ENCODE assay signal across 8 cellular contexts in genomic region chr1:203287109-203287893, GRCh38. TPM values are rescaled to one million over a fixed set of nuclear protein-coding genes. Genes with fewer than 3 reads are reported as not detected.
DNase-seq lines count a peak whose midpoint lies in the region; ATAC-seq, FAIRE-seq and TF ChIP-seq lines count a peak whose summit lies in the region.

No MANE protein-coding gene starts in this region.

- H3K27ac ChIP-seq in esophagus muscularis mucosa (replicated peaks in 1 of 4): peak overlapping the region; percentile 88 to 97 (median 91)
- H3K27ac ChIP-seq in trophoblast cell (ENCODE audit: low read depth, low read length): no peak overlapping the region
- H3K27ac ChIP-seq in vagina: peak overlapping the region; percentile 89

- H3K23ac ChIP-seq in trophoblast cell (ENCODE audit: low read length): no peak overlapping the region

- H2BK120ac ChIP-seq in trophoblast cell (ENCODE audit: insufficient read depth, low read length, poor library complexity): no peak overlapping the region

- H2BK5ac ChIP-seq in trophoblast cell (ENCODE audit: low read depth, low read length, poor library complexity): no peak overlapping the region

- H3K79me1 ChIP-seq in trophoblast cell (ENCODE audit: low read length): no peaks in the 10 kb centered on the region

- H2BK12ac ChIP-seq in trophoblast cell (ENCODE audit: low read length): peak overlapping the region; percentile 2

- peak; percentile 94 for FAIRE-seq in GM18507 (lab: Jason Lieb, UNC)

- WGBS in esophagus muscularis mucosa: 62% methylated on average over 8 of the region's 9 CpGs
- no CpG with 5 or more reads among the region's 9 CpGs for WGBS in trophoblast cell (ENCODE audit: extremely low coverage, insufficient coverage, insufficient read length)

- TF ChIP-seq EP300 in esophagus muscularis mucosa (IDR thresholded peaks at IDR 0.05): no peak

- TF ChIP-seq CTCF in esophagus muscularis mucosa (IDR thresholded peaks at IDR 0.05) (no peak), vagina (IDR thresholded peaks at IDR 0.05) (peak in 1 of 3 experiments; percentile 7)

- peak; percentile 57 for ATAC-seq in HG02588 (IDR thresholded peaks at IDR 0.05; ENCODE audit: unreplicated experiment)

- TF ChIP-seq POLR2A in esophagus muscularis mucosa (IDR thresholded peaks at IDR 0.05; ENCODE audit: low read depth): peak; percentile 20
- TF ChIP-seq POLR2A in vagina (IDR thresholded peaks at IDR 0.05): no peak

- no peak overlapping the region for H3K18ac ChIP-seq in trophoblast cell (ENCODE audit: low read length)

- H4K91ac ChIP-seq in trophoblast cell (ENCODE audit: low read depth, low read length): no peak overlapping the region

- H3K9me3 ChIP-seq in esophagus muscularis mucosa (no peaks in the 10 kb centered on the region), trophoblast cell (ENCODE audit: insufficient read depth, low read depth, low read length) (no peaks in the 10 kb centered on the region), vagina (no peaks in the 10 kb centered on the region)

- H3K4me3 ChIP-seq in esophagus muscularis mucosa: no peak overlapping the region
- H3K4me3 ChIP-seq in trophoblast cell (ENCODE audit: low read depth, low read length): no peak overlapping the region
- H3K4me3 ChIP-seq in vagina: no peak overlapping the region

- no peak overlapping the region for H2AK5ac ChIP-seq in trophoblast cell (ENCODE audit: low read length)

- H3K79me2 ChIP-seq in trophoblast cell (ENCODE audit: control insufficient read depth, insufficient read depth, low read length, poor library complexity): no peaks in the 10 kb centered on the region

- no peak overlapping the region for H3K9ac ChIP-seq in trophoblast cell (ENCODE audit: low read length)

- DNase-seq in GM18507 (ENCODE audit: extremely low spot score, insufficient read length, low read depth): peak; percentile 83
- DNase-seq in NCI-H146 (lab: John Stamatoyannopoulos, UW): peak; percentile 69
- DNase-seq in activated CD4-positive, alpha-beta T cell treated with anti-CD3 and anti-CD28 coated beads, Interleukin-2, amount 50 U/mL, for 48 hours: peak; percentile 71 to 81
- no peak for DNase-seq in esophagus muscularis mucosa (ENCODE audit: extremely low spot score)
- DNase-seq in trophoblast cell: no peak
- no peak for DNase-seq in vagina (ENCODE audit: extremely low spot score in 2 of 2)
- DNase-seq in AG08396 (ENCODE audit: low spot score): no peak

- intact Hi-C loops in esophagus muscularis mucosa (cut with DNase I): no loop called here
- intact Hi-C loops in vagina (cut with DNase I): no loop called here

- peak overlapping the region; percentile 19 for H2AFZ ChIP-seq in trophoblast cell (ENCODE audit: insufficient read depth, low read length, poor library complexity)

- no peaks in the 10 kb centered on the region for H3K36me3 ChIP-seq in esophagus muscularis mucosa
- H3K36me3 ChIP-seq in trophoblast cell (ENCODE audit: control insufficient read depth in 1 of 2, insufficient read depth in 2 of 2, low read length in 2 of 2): no peaks in the 10 kb centered on the region
- no peaks in the 10 kb centered on the region for H3K36me3 ChIP-seq in vagina

- no peak overlapping the region for H3K14ac ChIP-seq in trophoblast cell (ENCODE audit: low read length)

- H4K8ac ChIP-seq in trophoblast cell (ENCODE audit: low read depth, low read length): no peak overlapping the region

- H3K27me3 ChIP-seq in esophagus muscularis mucosa (no peaks in the 10 kb centered on the region), trophoblast cell (ENCODE audit: insufficient read depth, low read length) (no peaks in the 10 kb centered on the region), vagina (no peaks in the 10 kb centered on the region)

- H4K12ac ChIP-seq in trophoblast cell (ENCODE audit: low read depth, low read length): no peak overlapping the region

- H3K4me1 ChIP-seq in esophagus muscularis mucosa (peaks cover 67 to 80% (median 76%) of the 10 kb centered on the region in 4 donors), trophoblast cell (ENCODE audit: control insufficient read depth in 1 of 2, insufficient read depth in 2 of 2, low read length in 2 of 2) (peaks cover 16 to 22% of the 10 kb centered on the region in 2 experiments), vagina (peaks cover 68% of the 10 kb centered on the region)

- H3K4ac ChIP-seq in trophoblast cell (ENCODE audit: low read depth, low read length): no peak overlapping the region

- H3K4me2 ChIP-seq in trophoblast cell (ENCODE audit: low read length): no peak overlapping the region

RNA-seq across cellular contexts. Expression of gene BTG2, which starts 18.0 kb away (rescaled TPM):
- total RNA-seq in esophagus muscularis mucosa (100 to 1,000 TPM in 3 of 4 donors, 10 to 100 TPM in 1; 67.7 to 656 (median 159) TPM), vagina (191 TPM)
- polyA plus RNA-seq in trophoblast cell (2013): 28.9 and 30.4 TPM in 2 replicates

RNA-seq across cellular contexts. Expression of gene CHIT1, which starts 57.8 kb away (rescaled TPM):
- total RNA-seq in esophagus muscularis mucosa: under 1 TPM in 3 of 4 donors, not detected in 1; 0.11 to 0.26 (median 0.17) TPM
- polyA plus RNA-seq in trophoblast cell (2013): not detected in 2 replicates
- not detected for total RNA-seq in vagina

Comparison
In these comparisons a context has a peak if more than half of its experiments do, and no peak if none do; other contexts are left out.
1. DNase-seq: peak in GM18507 (single experiment), NCI-H146 (single experiment) and activated CD4-positive, alpha-beta T cell treated with anti-CD3 and anti-CD28 coated beads, Interleukin-2, amount 50 U/mL, for 48 hours (2 of 2); none in esophagus muscularis mucosa (single experiment), trophoblast cell (0 of 2), vagina (0 of 2) and AG08396 (single experiment).